In the genomic region with DNA sequence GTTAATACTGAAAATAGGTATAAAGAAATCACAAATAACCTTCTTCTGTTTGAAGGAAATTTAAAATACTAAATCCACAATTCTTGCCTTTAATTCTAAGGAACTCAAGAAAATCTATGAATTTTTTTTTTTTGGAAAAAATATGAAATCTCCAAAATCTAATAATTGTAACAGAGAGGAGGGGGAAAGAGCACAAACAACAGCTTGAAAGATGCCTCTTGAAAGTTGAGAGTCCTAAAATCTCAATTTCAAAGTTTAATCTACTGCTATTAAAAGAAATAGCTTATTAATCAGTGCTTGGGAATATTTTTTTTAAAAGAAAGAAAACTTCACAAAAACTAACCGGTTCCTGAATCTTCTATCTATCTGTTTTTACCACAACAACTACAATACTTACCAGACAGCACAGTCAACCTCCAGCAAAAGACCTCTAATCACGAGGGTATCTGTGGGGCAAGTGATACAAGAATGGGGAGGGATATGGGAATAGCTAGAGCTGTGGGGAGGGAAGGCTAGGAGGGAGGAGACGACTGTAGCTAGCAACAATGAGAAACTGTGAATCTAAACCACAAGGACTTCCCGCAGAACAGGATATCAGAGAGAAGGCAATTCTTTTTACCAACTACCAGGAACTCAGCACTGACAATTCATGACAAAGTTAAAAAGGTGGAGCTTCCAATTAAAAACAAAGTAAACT, we compare ENCODE assay signal across 9 cellular contexts. TPM values are rescaled to one million over a fixed set of nuclear protein-coding genes. Genes with fewer than 3 reads are reported as not detected.
A peak's percentile ranks its signal among the peaks of the same experiment; 100 is the strongest.
DNase-seq lines count a peak whose midpoint lies in the region; ATAC-seq and TF ChIP-seq lines count a peak whose summit lies in the region.
"Had no signal": no experiment of that assay in that cellular context is flagged by ENCODE, and none has a peak within 500 bp of the region (broad histone marks: within the 10 kb centered on the region; RNA-seq: fewer than 3 reads in every experiment).

A gene with protein sequence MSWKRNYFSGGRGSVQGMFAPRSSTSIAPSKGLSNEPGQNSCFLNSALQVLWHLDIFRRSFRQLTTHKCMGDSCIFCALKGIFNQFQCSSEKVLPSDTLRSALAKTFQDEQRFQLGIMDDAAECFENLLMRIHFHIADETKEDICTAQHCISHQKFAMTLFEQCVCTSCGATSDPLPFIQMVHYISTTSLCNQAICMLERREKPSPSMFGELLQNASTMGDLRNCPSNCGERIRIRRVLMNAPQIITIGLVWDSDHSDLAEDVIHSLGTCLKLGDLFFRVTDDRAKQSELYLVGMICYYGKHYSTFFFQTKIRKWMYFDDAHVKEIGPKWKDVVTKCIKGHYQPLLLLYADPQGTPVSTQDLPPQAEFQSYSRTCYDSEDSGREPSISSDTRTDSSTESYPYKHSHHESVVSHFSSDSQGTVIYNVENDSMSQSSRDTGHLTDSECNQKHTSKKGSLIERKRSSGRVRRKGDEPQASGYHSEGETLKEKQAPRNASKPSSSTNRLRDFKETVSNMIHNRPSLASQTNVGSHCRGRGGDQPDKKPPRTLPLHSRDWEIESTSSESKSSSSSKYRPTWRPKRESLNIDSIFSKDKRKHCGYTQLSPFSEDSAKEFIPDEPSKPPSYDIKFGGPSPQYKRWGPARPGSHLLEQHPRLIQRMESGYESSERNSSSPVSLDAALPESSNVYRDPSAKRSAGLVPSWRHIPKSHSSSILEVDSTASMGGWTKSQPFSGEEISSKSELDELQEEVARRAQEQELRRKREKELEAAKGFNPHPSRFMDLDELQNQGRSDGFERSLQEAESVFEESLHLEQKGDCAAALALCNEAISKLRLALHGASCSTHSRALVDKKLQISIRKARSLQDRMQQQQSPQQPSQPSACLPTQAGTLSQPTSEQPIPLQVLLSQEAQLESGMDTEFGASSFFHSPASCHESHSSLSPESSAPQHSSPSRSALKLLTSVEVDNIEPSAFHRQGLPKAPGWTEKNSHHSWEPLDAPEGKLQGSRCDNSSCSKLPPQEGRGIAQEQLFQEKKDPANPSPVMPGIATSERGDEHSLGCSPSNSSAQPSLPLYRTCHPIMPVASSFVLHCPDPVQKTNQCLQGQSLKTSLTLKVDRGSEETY (N-terminal part only) (minus strand): TSS at position 462 of the 697 bp plus-strand sequence. CDS start 15,684 bp downstream, outside the sequence.

- intact Hi-C loops in natural killer cell (cut with micrococcal nuclease), result no loop called here

- in situ Hi-C loops in ACHN (cut with HindIII; ENCODE audit: low pct_ligation_motif_present, low pct_unique_long_range_greater_than_20kb, low sequenced_read_pairs), result no loop called here

- H3K36me3 Mint-ChIP-seq in WTC11, result peaks cover 6% of the 10 kb centered on the region
- H3K36me3 Mint-ChIP-seq in natural killer cell, result no peaks in the 10 kb centered on the region

- H3K9me3 Mint-ChIP-seq in WTC11, result peaks cover 4% of the 10 kb centered on the region
- no peaks in the 10 kb centered on the region for H3K9me3 Mint-ChIP-seq in natural killer cell

- ATAC-seq in WTC11 (peak; percentile 89), natural killer cell (peak; percentile 80 to 88 (median 88)), HG02623 (IDR thresholded peaks at IDR 0.05; ENCODE audit: unreplicated experiment) (no peak), GM21825 (IDR thresholded peaks at IDR 0.05; ENCODE audit: unreplicated experiment) (no peak)

- CTCF ChIA-PET in WTC11 (lab: Charles Lee), result interaction anchor here (0.5 to 1.5 kb wide), 7 partner anchors 12 to 406 kb away, joined by 3 to 7 read pairs (median 3); no protein-coding TSS in a partner anchor

- H3K27ac Mint-ChIP-seq in WTC11, result peak within 1 kb of the TSS; percentile 99
- H3K27ac Mint-ChIP-seq in natural killer cell, result peak within 1 kb of the TSS; percentile 72 to 86

- TF ChIP-seq CTCF in WTC11 (IDR thresholded peaks at IDR 0.05), result no peak
- TF ChIP-seq CTCF in fibroblast of villous mesenchyme (IDR thresholded peaks at IDR 0.05; ENCODE audit: insufficient read depth, low read depth, low read length), result no peak
- TF ChIP-seq CTCF in natural killer cell (IDR thresholded peaks at IDR 0.05), result no peak

- peak within 1 kb of the TSS; percentile 21 for H3K4me3 ChIP-seq in fibroblast of villous mesenchyme (ENCODE audit: low read depth, low read length)
- H3K4me3 ChIP-seq: right lobe of liver had no signal

- peak; percentile 90 for DNase-seq in ACHN
- DNase-seq in H4 (ENCODE audit: low spot score), result peak; percentile 85
- DNase-seq in WTC11 (ENCODE audit: low spot score), result no peak
- peak; percentile 61 for DNase-seq in fibroblast of villous mesenchyme (ENCODE audit: low read depth)
- DNase-seq in natural killer cell, result no peak
- no peak for DNase-seq in NCI-H1092 (lab: John Stamatoyannopoulos, UW)

- H3K4me1 Mint-ChIP-seq in WTC11, result peaks cover 49% of the 10 kb centered on the region
- peaks cover 15 to 17% of the 10 kb centered on the region in 2 donors for H3K4me1 Mint-ChIP-seq in natural killer cell

- POLR2A ChIA-PET in WTC11 (lab: Charles Lee), result interaction anchor here (0.7 to 1.5 kb wide), 6 partner anchors 10 to 343 kb away, joined by 3 to 12 read pairs (median 4); no protein-coding TSS in a partner anchor

- H3K4me3 Mint-ChIP-seq in WTC11 (peak within 1 kb of the TSS; percentile 59), natural killer cell (peak within 1 kb of the TSS; percentile 77)

- H3K27me3 Mint-ChIP-seq in WTC11 (ENCODE audit: low read depth), result no peaks in the 10 kb centered on the region
- H3K27me3 Mint-ChIP-seq in natural killer cell (ENCODE audit: low read depth in 2 of 2), result no peaks in the 10 kb centered on the region

TF ChIP-seq in WTC11, 78 proteins besides CTCF, POLR2A, EP300 and RAD21:
- TF ChIP-seq ZNF121 (CRISPR knock-in tag; IDR thresholded peaks at IDR 0.05) (no peak), FOXP1 (CRISPR knock-in tag; IDR thresholded peaks at IDR 0.05; ENCODE audit: borderline replicate concordance) (no peak)
- TF ChIP-seq, protein P1, sequence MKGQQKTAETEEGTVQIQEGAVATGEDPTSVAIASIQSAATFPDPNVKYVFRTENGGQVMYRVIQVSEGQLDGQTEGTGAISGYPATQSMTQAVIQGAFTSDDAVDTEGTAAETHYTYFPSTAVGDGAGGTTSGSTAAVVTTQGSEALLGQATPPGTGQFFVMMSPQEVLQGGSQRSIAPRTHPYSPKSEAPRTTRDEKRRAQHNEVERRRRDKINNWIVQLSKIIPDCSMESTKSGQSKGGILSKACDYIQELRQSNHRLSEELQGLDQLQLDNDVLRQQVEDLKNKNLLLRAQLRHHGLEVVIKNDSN (CRISPR knock-in tag; IDR thresholded peaks at IDR 0.05), result no peak
TF ChIP-seq in WTC11: peak in this region for 0.

RNA-seq across cellular contexts. Expression of the gene that starts here (rescaled TPM):
- total RNA-seq in H4 (2014; rRNA removed; shearing (Covaris generic)), result 16.6 and 19.1 TPM in 2 replicates
- total RNA-seq in WTC11 (2021), result 39.8 to 43.8 TPM (median 43.3 TPM) in 3 replicates
- 13.5 and 14.2 TPM in 2 replicates for total RNA-seq in fibroblast of villous mesenchyme
- 10 to 100 TPM in 1 of 3 donors, 1 to 10 TPM in 2; 4.4 to 10.2 (median 5.5) TPM for total RNA-seq in natural killer cell

Comparison
In these comparisons a context has a peak if more than half of its experiments do, and no peak if none do; other contexts are left out.
1. DNase-seq: peak in ACHN (single experiment), H4 (single experiment) and fibroblast of villous mesenchyme (single experiment); none in WTC11 (single experiment), natural killer cell (single experiment) and NCI-H1092 (single experiment).
2. ATAC-seq: peak in WTC11 (single experiment) and natural killer cell (3 of 3); none in HG02623 (single experiment) and GM21825 (single experiment).